In genomic region chr9:13569706-13570423, GRCh38 we compare ENCODE assay signal across 13 cellular contexts.
A peak's percentile ranks its signal among the peaks of the same experiment; 100 is the strongest.
DNase-seq lines count a peak whose midpoint lies in the region; TF ChIP-seq lines count a peak whose summit lies in the region.
"Had no signal": no experiment of that assay in that cellular context is flagged by ENCODE, and none has a peak within 500 bp of the region (broad histone marks: within the 10 kb centered on the region; RNA-seq: fewer than 3 reads in every experiment).

No MANE protein-coding gene starts in this region.

- peaks cover 0 to 5% (median 0%) of the 10 kb centered on the region in 3 donors for H3K4me1 Mint-ChIP-seq in CD8-positive, alpha-beta memory T cell
- H3K4me1 Mint-ChIP-seq in activated CD4-positive, alpha-beta T cell treated with anti-CD3 and anti-CD28 coated beads, Interleukin-2, amount 10 ng/mL, durations not matched to agents 7 days and 5 days, result no peaks in the 10 kb centered on the region

- no peak for TF ChIP-seq POLR2A in Peyer's patch (IDR thresholded peaks at IDR 0.05)

- DNase-seq in NCI-H446 (lab: John Stamatoyannopoulos, UW), result peak; percentile 100
- peak; percentile 16 for DNase-seq in left kidney (ENCODE audit: low read depth, low spot score)
- DNase-seq in NCI-H526 (lab: John Stamatoyannopoulos, UW), result no peak
- no peak for DNase-seq in CD8-positive, alpha-beta memory T cell
- DNase-seq in activated CD4-positive, alpha-beta T cell treated with anti-CD3 and anti-CD28 coated beads, Interleukin-2, amount 10 ng/mL, durations not matched to agents 7 days and 5 days, result no peak
- no peak for DNase-seq in Peyer's patch
- DNase-seq: activated CD8-positive, alpha-beta memory T cell treated with anti-CD3 and anti-CD28 coated beads for 24 hours; nephron progenitor cell had no signal

- H3K27me3 Mint-ChIP-seq in CD8-positive, alpha-beta memory T cell, result no peaks in the 10 kb centered on the region
- H3K27me3 Mint-ChIP-seq in activated CD4-positive, alpha-beta T cell treated with anti-CD3 and anti-CD28 coated beads, Interleukin-2, amount 10 ng/mL, durations not matched to agents 7 days and 5 days, result peaks cover 3% of the 10 kb centered on the region
- H3K27me3 Mint-ChIP-seq: stimulated activated memory B cell treated with anti-CD40 and anti-IgM and Interleukin-4, amounts not matched to agents 10 μg/mL and 1 μg/mL and 100 μg/mL, for 72 hours had no signal

- H3K27ac Mint-ChIP-seq in CD8-positive, alpha-beta memory T cell, result no peak overlapping the region
- no peak overlapping the region for H3K27ac Mint-ChIP-seq in activated CD4-positive, alpha-beta T cell treated with anti-CD3 and anti-CD28 coated beads, Interleukin-2, amount 10 ng/mL, durations not matched to agents 7 days and 5 days
- H3K27ac Mint-ChIP-seq: activated naive CD4-positive, alpha-beta T cell treated with anti-CD3 and anti-CD28 coated beads, Interleukin-2, amount 50 U/mL, for 72 hours; nephron progenitor cell; stimulated activated memory B cell treated with anti-CD40 and anti-IgM and Interleukin-4, amounts not matched to agents 10 μg/mL and 1 μg/mL and 100 μg/mL, for 72 hours; T-helper 2 cell treated with Interferon-gamma antibody and Interleukin-4, amounts not matched to agents 5 μg/mL and 100 μg/mL, for 36 hours had no signal

- H3K27ac ChIP-seq in cingulate gyrus (ENCODE audit: low read depth, low read length) (peak overlapping the region; percentile 81), stomach smooth muscle (ENCODE audit: low read length) (peak overlapping the region; percentile 72), Peyer's patch (peak overlapping the region in 1 of 4 donors; percentile 13)
- no peak overlapping the region for H3K27ac ChIP-seq in CD8-positive, alpha-beta memory T cell (ENCODE audit: low read depth, low read length)

- H3K27me3 ChIP-seq in stomach smooth muscle (ENCODE audit: control insufficient read depth in 1 of 2, insufficient read depth in 2 of 2, low read length in 2 of 2), result no peaks in the 10 kb centered on the region
- no peaks in the 10 kb centered on the region for H3K27me3 ChIP-seq in CD8-positive, alpha-beta memory T cell (ENCODE audit: insufficient read depth, low read length, poor library complexity, severe bottlenecking)
- H3K27me3 ChIP-seq in Peyer's patch, result no peaks in the 10 kb centered on the region

- CTCF ChIA-PET in CD8-positive, alpha-beta memory T cell (lab: Charles Lee), result no interaction called here
- CTCF ChIA-PET in activated CD4-positive, alpha-beta T cell treated with anti-CD3 and anti-CD28 coated beads, Interleukin-2, amount 10 ng/mL, durations not matched to agents 7 days and 5 days (lab: Charles Lee), result no interaction called here

- TF ChIP-seq CTCF in Peyer's patch (IDR thresholded peaks at IDR 0.05), result no peak

- no peak overlapping the region for H3K4me3 ChIP-seq in stomach smooth muscle (ENCODE audit: low read length in 2 of 2)
- no peak overlapping the region for H3K4me3 ChIP-seq in CD8-positive, alpha-beta memory T cell (ENCODE audit: low read length)
- no peak overlapping the region for H3K4me3 ChIP-seq in Peyer's patch

- H3K36me3 ChIP-seq in stomach smooth muscle (ENCODE audit: control insufficient read depth in 2 of 2, insufficient read depth in 2 of 2, low read length in 2 of 2), result no peaks in the 10 kb centered on the region
- H3K36me3 ChIP-seq in CD8-positive, alpha-beta memory T cell (ENCODE audit: insufficient read depth, low read length), result no peaks in the 10 kb centered on the region
- H3K36me3 ChIP-seq in Peyer's patch, result no peaks in the 10 kb centered on the region

- peaks cover 0 to 13% (median 3%) of the 10 kb centered on the region in 5 donors for H3K9me3 Mint-ChIP-seq in CD8-positive, alpha-beta memory T cell
- H3K9me3 Mint-ChIP-seq in activated CD4-positive, alpha-beta T cell treated with anti-CD3 and anti-CD28 coated beads, Interleukin-2, amount 10 ng/mL, durations not matched to agents 7 days and 5 days, result no peaks in the 10 kb centered on the region
- H3K9me3 Mint-ChIP-seq: T-helper 2 cell treated with Interferon-gamma antibody and Interleukin-4, amounts not matched to agents 5 μg/mL and 100 μg/mL, for 36 hours had no signal

- POLR2A ChIA-PET in CD8-positive, alpha-beta memory T cell (lab: Charles Lee), result no interaction called here
- POLR2A ChIA-PET in activated CD4-positive, alpha-beta T cell treated with anti-CD3 and anti-CD28 coated beads, Interleukin-2, amount 10 ng/mL, durations not matched to agents 7 days and 5 days (lab: Charles Lee), result no interaction called here

- H3K4me3 Mint-ChIP-seq in CD8-positive, alpha-beta memory T cell, result no peak overlapping the region
- H3K4me3 Mint-ChIP-seq in activated CD4-positive, alpha-beta T cell treated with anti-CD3 and anti-CD28 coated beads, Interleukin-2, amount 10 ng/mL, durations not matched to agents 7 days and 5 days, result no peak overlapping the region
- H3K4me3 Mint-ChIP-seq: stimulated activated memory B cell treated with anti-CD40 and anti-IgM and Interleukin-4, amounts not matched to agents 10 μg/mL and 1 μg/mL and 100 μg/mL, for 72 hours; T-helper 2 cell treated with Interferon-gamma antibody and Interleukin-4, amounts not matched to agents 5 μg/mL and 100 μg/mL, for 36 hours had no signal

- no peaks in the 10 kb centered on the region for H3K9me3 ChIP-seq in stomach smooth muscle (ENCODE audit: control insufficient read depth in 2 of 2, low read length in 2 of 2)
- H3K9me3 ChIP-seq in CD8-positive, alpha-beta memory T cell (ENCODE audit: low read length), result no peaks in the 10 kb centered on the region
- H3K9me3 ChIP-seq in Peyer's patch, result no peaks in the 10 kb centered on the region

- H3K9ac ChIP-seq in stomach smooth muscle (ENCODE audit: low read length in 2 of 2), result no peak overlapping the region

- no peaks in the 10 kb centered on the region for H3K36me3 Mint-ChIP-seq in CD8-positive, alpha-beta memory T cell
- no peaks in the 10 kb centered on the region for H3K36me3 Mint-ChIP-seq in activated CD4-positive, alpha-beta T cell treated with anti-CD3 and anti-CD28 coated beads, Interleukin-2, amount 10 ng/mL, durations not matched to agents 7 days and 5 days (ENCODE audit: low read depth)
- H3K36me3 Mint-ChIP-seq: activated naive CD4-positive, alpha-beta T cell treated with anti-CD3 and anti-CD28 coated beads, Interleukin-2, amount 50 U/mL, for 72 hours; stimulated activated memory B cell treated with anti-CD40 and anti-IgM and Interleukin-4, amounts not matched to agents 10 μg/mL and 1 μg/mL and 100 μg/mL, for 72 hours had no signal

- H3K4me1 ChIP-seq in stomach smooth muscle (ENCODE audit: control insufficient read depth, insufficient read depth, low read length) (peaks cover 20% of the 10 kb centered on the region), Peyer's patch (no peaks in the 10 kb centered on the region)
- H3K4me1 ChIP-seq in CD8-positive, alpha-beta memory T cell (ENCODE audit: insufficient read depth, low read length), result no peaks in the 10 kb centered on the region

Comparison
In these comparisons a context has a peak if more than half of its experiments do, and no peak if none do; other contexts are left out.
1. DNase-seq: peak in NCI-H446 (2 of 2) and left kidney (single experiment); none in NCI-H526 (0 of 2), CD8-positive, alpha-beta memory T cell (0 of 5), activated CD4-positive, alpha-beta T cell treated with anti-CD3 and anti-CD28 coated beads, Interleukin-2, amount 10 ng/mL, durations not matched to agents 7 days and 5 days (single experiment) and Peyer's patch (0 of 3).